1 cellular context compared by ENCODE assay signal in genomic region chr7:5424689-5425506, GRCh38.
TF ChIP-seq lines count a peak whose summit lies in the region.

No MANE protein-coding gene starts in this region.

TF ChIP-seq in HepG2, 621 proteins besides CTCF, POLR2A, EP300 and RAD21 (continued from another document and continues in another):
- no peak for TF ChIP-seq TCF7L2 (IDR thresholded peaks at IDR 0.05; ENCODE audit: low read depth, low read length)
- no peak for TF ChIP-seq DNMT1 (CRISPR knock-in tag; IDR thresholded peaks at IDR 0.05)
- TF ChIP-seq ZNF264 (CRISPR knock-in tag; IDR thresholded peaks at IDR 0.05): no peak
- TF ChIP-seq ZNF142 (CRISPR knock-in tag; IDR thresholded peaks at IDR 0.05): no peak
- no peak for TF ChIP-seq RORA (CRISPR knock-in tag; IDR thresholded peaks at IDR 0.05)
- no peak for TF ChIP-seq ZNF207 (IDR thresholded peaks at IDR 0.05; ENCODE audit: borderline replicate concordance)
- TF ChIP-seq PHF20 (CRISPR knock-in tag; IDR thresholded peaks at IDR 0.05): no peak
- TF ChIP-seq ZNF18 (CRISPR knock-in tag; IDR thresholded peaks at IDR 0.05; ENCODE audit: insufficient replicate concordance): no peak
- TF ChIP-seq, protein P1, sequence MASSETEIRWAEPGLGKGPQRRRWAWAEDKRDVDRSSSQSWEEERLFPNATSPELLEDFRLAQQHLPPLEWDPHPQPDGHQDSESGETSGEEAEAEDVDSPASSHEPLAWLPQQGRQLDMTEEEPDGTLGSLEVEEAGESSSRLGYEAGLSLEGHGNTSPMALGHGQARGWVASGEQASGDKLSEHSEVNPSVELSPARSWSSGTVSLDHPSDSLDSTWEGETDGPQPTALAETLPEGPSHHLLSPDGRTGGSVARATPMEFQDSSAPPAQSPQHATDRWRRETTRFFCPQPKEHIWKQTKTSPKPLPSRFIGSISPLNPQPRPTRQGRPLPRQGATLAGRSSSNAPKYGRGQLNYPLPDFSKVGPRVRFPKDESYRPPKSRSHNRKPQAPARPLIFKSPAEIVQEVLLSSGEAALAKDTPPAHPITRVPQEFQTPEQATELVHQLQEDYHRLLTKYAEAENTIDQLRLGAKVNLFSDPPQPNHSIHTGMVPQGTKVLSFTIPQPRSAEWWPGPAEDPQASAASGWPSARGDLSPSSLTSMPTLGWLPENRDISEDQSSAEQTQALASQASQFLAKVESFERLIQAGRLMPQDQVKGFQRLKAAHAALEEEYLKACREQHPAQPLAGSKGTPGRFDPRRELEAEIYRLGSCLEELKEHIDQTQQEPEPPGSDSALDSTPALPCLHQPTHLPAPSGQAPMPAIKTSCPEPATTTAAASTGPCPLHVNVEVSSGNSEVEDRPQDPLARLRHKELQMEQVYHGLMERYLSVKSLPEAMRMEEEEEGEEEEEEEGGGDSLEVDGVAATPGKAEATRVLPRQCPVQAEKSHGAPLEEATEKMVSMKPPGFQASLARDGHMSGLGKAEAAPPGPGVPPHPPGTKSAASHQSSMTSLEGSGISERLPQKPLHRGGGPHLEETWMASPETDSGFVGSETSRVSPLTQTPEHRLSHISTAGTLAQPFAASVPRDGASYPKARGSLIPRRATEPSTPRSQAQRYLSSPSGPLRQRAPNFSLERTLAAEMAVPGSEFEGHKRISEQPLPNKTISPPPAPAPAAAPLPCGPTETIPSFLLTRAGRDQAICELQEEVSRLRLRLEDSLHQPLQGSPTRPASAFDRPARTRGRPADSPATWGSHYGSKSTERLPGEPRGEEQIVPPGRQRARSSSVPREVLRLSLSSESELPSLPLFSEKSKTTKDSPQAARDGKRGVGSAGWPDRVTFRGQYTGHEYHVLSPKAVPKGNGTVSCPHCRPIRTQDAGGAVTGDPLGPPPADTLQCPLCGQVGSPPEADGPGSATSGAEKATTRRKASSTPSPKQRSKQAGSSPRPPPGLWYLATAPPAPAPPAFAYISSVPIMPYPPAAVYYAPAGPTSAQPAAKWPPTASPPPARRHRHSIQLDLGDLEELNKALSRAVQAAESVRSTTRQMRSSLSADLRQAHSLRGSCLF (CRISPR knock-in tag; IDR thresholded peaks at IDR 0.05; ENCODE audit: borderline replicate concordance): no peak
- no peak for TF ChIP-seq EHMT2 (IDR thresholded peaks at IDR 0.05; ENCODE audit: borderline replicate concordance, low read depth, low read length)
- TF ChIP-seq PAWR (CRISPR knock-in tag; IDR thresholded peaks at IDR 0.05; ENCODE audit: borderline replicate concordance): no peak
- TF ChIP-seq AGO1 (IDR thresholded peaks at IDR 0.05; ENCODE audit: low read depth, low read length, poor library complexity, severe bottlenecking): no peak
- TF ChIP-seq MBNL3 (CRISPR knock-in tag; conservative IDR thresholded peaks at IDR 0.05): no peak
- TF ChIP-seq JUNB (CRISPR knock-in tag; IDR thresholded peaks at IDR 0.05; ENCODE audit: borderline replicate concordance): no peak
- TF ChIP-seq HDAC6 (IDR thresholded peaks at IDR 0.05; ENCODE audit: low read depth, low read length): no peak
- TF ChIP-seq, protein P2, sequence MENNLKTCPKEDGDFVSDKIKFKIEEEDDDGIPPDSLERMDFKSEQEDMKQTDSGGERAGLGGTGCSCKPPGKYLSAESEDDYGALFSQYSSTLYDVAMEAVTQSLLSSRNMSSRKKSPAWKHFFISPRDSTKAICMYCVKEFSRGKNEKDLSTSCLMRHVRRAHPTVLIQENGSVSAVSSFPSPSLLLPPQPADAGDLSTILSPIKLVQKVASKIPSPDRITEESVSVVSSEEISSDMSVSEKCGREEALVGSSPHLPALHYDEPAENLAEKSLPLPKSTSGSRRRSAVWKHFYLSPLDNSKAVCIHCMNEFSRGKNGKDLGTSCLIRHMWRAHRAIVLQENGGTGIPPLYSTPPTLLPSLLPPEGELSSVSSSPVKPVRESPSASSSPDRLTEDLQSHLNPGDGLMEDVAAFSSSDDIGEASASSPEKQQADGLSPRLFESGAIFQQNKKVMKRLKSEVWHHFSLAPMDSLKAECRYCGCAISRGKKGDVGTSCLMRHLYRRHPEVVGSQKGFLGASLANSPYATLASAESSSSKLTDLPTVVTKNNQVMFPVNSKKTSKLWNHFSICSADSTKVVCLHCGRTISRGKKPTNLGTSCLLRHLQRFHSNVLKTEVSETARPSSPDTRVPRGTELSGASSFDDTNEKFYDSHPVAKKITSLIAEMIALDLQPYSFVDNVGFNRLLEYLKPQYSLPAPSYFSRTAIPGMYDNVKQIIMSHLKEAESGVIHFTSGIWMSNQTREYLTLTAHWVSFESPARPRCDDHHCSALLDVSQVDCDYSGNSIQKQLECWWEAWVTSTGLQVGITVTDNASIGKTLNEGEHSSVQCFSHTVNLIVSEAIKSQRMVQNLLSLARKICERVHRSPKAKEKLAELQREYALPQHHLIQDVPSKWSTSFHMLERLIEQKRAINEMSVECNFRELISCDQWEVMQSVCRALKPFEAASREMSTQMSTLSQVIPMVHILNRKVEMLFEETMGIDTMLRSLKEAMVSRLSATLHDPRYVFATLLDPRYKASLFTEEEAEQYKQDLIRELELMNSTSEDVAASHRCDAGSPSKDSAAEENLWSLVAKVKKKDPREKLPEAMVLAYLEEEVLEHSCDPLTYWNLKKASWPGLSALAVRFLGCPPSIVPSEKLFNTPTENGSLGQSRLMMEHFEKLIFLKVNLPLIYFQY (CRISPR knock-in tag; IDR thresholded peaks at IDR 0.05; ENCODE audit: borderline replicate concordance): peak; percentile 1; the same call in 1 of the 2 replicates
- TF ChIP-seq TSC22D2 (CRISPR knock-in tag; IDR thresholded peaks at IDR 0.05; ENCODE audit: borderline replicate concordance): 0 out of 2 replicates have a peak, but pooled peaks have one; percentile 4
- TF ChIP-seq ZNF7 (CRISPR knock-in tag; IDR thresholded peaks at IDR 0.05): no peak
- 0 out of 2 replicates have a peak, but pooled peaks have one; percentile 40 for TF ChIP-seq ZNF275 (CRISPR knock-in tag; IDR thresholded peaks at IDR 0.05; ENCODE audit: borderline replicate concordance)
- peak; percentile 55 for TF ChIP-seq YY1 (IDR thresholded peaks at IDR 0.05; ENCODE audit: insufficient read depth, insufficient replicate concordance, low read depth, low read length)
- no peak for TF ChIP-seq ZNF839 (CRISPR knock-in tag; IDR thresholded peaks at IDR 0.05; ENCODE audit: borderline replicate concordance)
- TF ChIP-seq, protein P3, sequence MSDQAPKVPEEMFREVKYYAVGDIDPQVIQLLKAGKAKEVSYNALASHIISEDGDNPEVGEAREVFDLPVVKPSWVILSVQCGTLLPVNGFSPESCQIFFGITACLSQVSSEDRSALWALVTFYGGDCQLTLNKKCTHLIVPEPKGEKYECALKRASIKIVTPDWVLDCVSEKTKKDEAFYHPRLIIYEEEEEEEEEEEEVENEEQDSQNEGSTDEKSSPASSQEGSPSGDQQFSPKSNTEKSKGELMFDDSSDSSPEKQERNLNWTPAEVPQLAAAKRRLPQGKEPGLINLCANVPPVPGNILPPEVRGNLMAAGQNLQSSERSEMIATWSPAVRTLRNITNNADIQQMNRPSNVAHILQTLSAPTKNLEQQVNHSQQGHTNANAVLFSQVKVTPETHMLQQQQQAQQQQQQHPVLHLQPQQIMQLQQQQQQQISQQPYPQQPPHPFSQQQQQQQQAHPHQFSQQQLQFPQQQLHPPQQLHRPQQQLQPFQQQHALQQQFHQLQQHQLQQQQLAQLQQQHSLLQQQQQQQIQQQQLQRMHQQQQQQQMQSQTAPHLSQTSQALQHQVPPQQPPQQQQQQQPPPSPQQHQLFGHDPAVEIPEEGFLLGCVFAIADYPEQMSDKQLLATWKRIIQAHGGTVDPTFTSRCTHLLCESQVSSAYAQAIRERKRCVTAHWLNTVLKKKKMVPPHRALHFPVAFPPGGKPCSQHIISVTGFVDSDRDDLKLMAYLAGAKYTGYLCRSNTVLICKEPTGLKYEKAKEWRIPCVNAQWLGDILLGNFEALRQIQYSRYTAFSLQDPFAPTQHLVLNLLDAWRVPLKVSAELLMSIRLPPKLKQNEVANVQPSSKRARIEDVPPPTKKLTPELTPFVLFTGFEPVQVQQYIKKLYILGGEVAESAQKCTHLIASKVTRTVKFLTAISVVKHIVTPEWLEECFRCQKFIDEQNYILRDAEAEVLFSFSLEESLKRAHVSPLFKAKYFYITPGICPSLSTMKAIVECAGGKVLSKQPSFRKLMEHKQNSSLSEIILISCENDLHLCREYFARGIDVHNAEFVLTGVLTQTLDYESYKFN (CRISPR knock-in tag; conservative IDR thresholded peaks at IDR 0.05): no peak
- TF ChIP-seq ZNF224 (CRISPR knock-in tag; IDR thresholded peaks at IDR 0.05): no peak
- TF ChIP-seq ZNF703 (CRISPR knock-in tag; IDR thresholded peaks at IDR 0.05; ENCODE audit: borderline replicate concordance): no peak
- no peak for TF ChIP-seq PAF1 (CRISPR knock-in tag; IDR thresholded peaks at IDR 0.05)
- TF ChIP-seq ZNF780A (CRISPR knock-in tag; IDR thresholded peaks at IDR 0.05): no peak
- no peak for TF ChIP-seq CBX2 (IDR thresholded peaks at IDR 0.05; ENCODE audit: low read depth, low read length)
- TF ChIP-seq CBX2 (CRISPR knock-in tag; IDR thresholded peaks at IDR 0.05; ENCODE audit: low read depth): no peak
- TF ChIP-seq ADNP (CRISPR knock-in tag; IDR thresholded peaks at IDR 0.05): no peak
- no peak for TF ChIP-seq ZMYM4 (CRISPR knock-in tag; IDR thresholded peaks at IDR 0.05)
- TF ChIP-seq, protein P4, sequence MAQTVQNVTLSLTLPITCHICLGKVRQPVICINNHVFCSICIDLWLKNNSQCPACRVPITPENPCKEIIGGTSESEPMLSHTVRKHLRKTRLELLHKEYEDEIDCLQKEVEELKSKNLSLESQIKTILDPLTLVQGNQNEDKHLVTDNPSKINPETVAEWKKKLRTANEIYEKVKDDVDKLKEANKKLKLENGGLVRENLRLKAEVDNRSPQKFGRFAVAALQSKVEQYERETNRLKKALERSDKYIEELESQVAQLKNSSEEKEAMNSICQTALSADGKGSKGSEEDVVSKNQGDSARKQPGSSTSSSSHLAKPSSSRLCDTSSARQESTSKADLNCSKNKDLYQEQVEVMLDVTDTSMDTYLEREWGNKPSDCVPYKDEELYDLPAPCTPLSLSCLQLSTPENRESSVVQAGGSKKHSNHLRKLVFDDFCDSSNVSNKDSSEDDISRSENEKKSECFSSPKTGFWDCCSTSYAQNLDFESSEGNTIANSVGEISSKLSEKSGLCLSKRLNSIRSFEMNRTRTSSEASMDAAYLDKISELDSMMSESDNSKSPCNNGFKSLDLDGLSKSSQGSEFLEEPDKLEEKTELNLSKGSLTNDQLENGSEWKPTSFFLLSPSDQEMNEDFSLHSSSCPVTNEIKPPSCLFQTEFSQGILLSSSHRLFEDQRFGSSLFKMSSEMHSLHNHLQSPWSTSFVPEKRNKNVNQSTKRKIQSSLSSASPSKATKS (CRISPR knock-in tag; IDR thresholded peaks at IDR 0.05): no peak
- peak; percentile 68; the same call in 1 of the 2 replicates for TF ChIP-seq ZNF44 (CRISPR knock-in tag; IDR thresholded peaks at IDR 0.05)
- TF ChIP-seq SOX6 (IDR thresholded peaks at IDR 0.05): no peak
- TF ChIP-seq SOX6 (CRISPR knock-in tag; IDR thresholded peaks at IDR 0.05): peak; percentile 47
- no peak for TF ChIP-seq ZNF33B (CRISPR knock-in tag; IDR thresholded peaks at IDR 0.05)
